ENCODE assay signal across 11 cellular contexts in genomic region chr17:40419559-40420331, GRCh38. TPM values are rescaled to one million over a fixed set of nuclear protein-coding genes. Genes with fewer than 3 reads are reported as not detected.
DNase-seq lines count a peak whose midpoint lies in the region; ATAC-seq and TF ChIP-seq lines count a peak whose summit lies in the region.
"Had no signal": no experiment of that assay in that cellular context is flagged by ENCODE, and none has a peak within 500 bp of the region (broad histone marks: within the 10 kb centered on the region; RNA-seq: fewer than 3 reads in every experiment).

No MANE protein-coding gene starts in this region.

- H3K4me3 ChIP-seq in H7 (ENCODE audit: insufficient read depth, low read depth, low read length) = no peak overlapping the region
- H3K4me3 ChIP-seq in smooth muscle cell = no peak overlapping the region
- H3K4me3 ChIP-seq: cardiac muscle cell, heart right ventricle, pancreas had no signal

- no peak overlapping the region for H2AK5ac ChIP-seq in H9 (ENCODE audit: insufficient read length, low read length)

- H2BK20ac ChIP-seq in H9 (ENCODE audit: low read depth, low read length, poor library complexity, severe bottlenecking) = no peak overlapping the region

- no peaks in the 10 kb centered on the region for H3F3A ChIP-seq in smooth muscle cell (ENCODE audit: low read depth)

- no peak overlapping the region for H2BK15ac ChIP-seq in H9 (ENCODE audit: low read depth, low read length)

- no peak overlapping the region; the same call in 1 of the 2 replicates for H3K14ac ChIP-seq in H9 (ENCODE audit: insufficient read depth, low read length)

- H3K4me1 ChIP-seq in smooth muscle cell (ENCODE audit: low read depth) = peaks cover 10% of the 10 kb centered on the region
- no peaks in the 10 kb centered on the region; the same call in 1 of the 2 replicates for H3K4me1 ChIP-seq in H9 (ENCODE audit: insufficient read depth, low read length)

- H4K5ac ChIP-seq in H9 (ENCODE audit: insufficient read length, low read depth, low read length) = no peak overlapping the region

- H3K23ac ChIP-seq in H9 (ENCODE audit: insufficient read length, low read depth, low read length) = no peak overlapping the region

- H4K20me1 ChIP-seq in smooth muscle cell (ENCODE audit: low read depth) (no peaks in the 10 kb centered on the region), H9 (ENCODE audit: control insufficient read depth, insufficient read depth, insufficient read length) (no peaks in the 10 kb centered on the region)

- H3K27ac ChIP-seq in smooth muscle cell (ENCODE audit: low read depth) (no peak overlapping the region), H9 (ENCODE audit: insufficient read length, low read depth, low read length) (no peak overlapping the region)
- H3K27ac ChIP-seq: cardiac muscle cell, heart right ventricle, pancreas had no signal

- WGBS in smooth muscle cell (ENCODE audit: low lambda C conversion rate) = 93% methylated on average over 11 of the region's 11 CpGs
- WGBS in H9 (ENCODE audit: extremely low coverage, insufficient read length, low lambda C conversion rate) = no CpG with 5 or more reads among the region's 11 CpGs

- no peak overlapping the region for H3K18ac ChIP-seq in H9 (ENCODE audit: insufficient read length, low read depth, low read length)

- H4K91ac ChIP-seq in H9 (ENCODE audit: insufficient read length, low read depth, low read length) = no peak overlapping the region

- no peak overlapping the region for H3T11ph ChIP-seq in H9 (ENCODE audit: low read length)

- no peak overlapping the region for H3K4ac ChIP-seq in H9 (ENCODE audit: low read depth, low read length)

- no peak overlapping the region for H2BK12ac ChIP-seq in H9 (ENCODE audit: insufficient read length, low read depth, low read length)

- H3K9ac ChIP-seq in smooth muscle cell (ENCODE audit: low read depth) (no peak overlapping the region), H9 (ENCODE audit: extremely low read depth, insufficient read length, low read length) (no peak overlapping the region)

- no peak overlapping the region for H3K27ac Mint-ChIP-seq in stimulated activated naive B cell treated with anti-CD40 and anti-IgM and Interleukin-4, amounts not matched to agents 10 μg/mL and 1 μg/mL and 100 μg/mL, for 72 hours
- peak overlapping the region in 1 of 3 experiments; percentile 4; a peak in 1 of 7 replicates for H3K27ac Mint-ChIP-seq in H9

- no peak overlapping the region for H2BK120ac ChIP-seq in H9 (ENCODE audit: low read depth, low read length, poor library complexity, severe bottlenecking)

- no peak overlapping the region for H2BK5ac ChIP-seq in H9 (ENCODE audit: insufficient read length, low read length)

- H3K4me2 ChIP-seq in smooth muscle cell = no peak overlapping the region
- no peak overlapping the region for H3K4me2 ChIP-seq in H9 (ENCODE audit: insufficient read depth, insufficient read length, low read length)

- H3K4me3 Mint-ChIP-seq in stimulated activated naive B cell treated with anti-CD40 and anti-IgM and Interleukin-4, amounts not matched to agents 10 μg/mL and 1 μg/mL and 100 μg/mL, for 72 hours = peak overlapping the region; percentile 17 to 34
- no peak overlapping the region; a peak in 2 of 5 replicates for H3K4me3 Mint-ChIP-seq in H9

- TF ChIP-seq CTCF in smooth muscle cell (IDR thresholded peaks at IDR 0.05; ENCODE audit: borderline replicate concordance, insufficient read depth, poor library complexity, severe bottlenecking) (no peak), H9 (conservative IDR thresholded peaks at IDR 0.05) (no peak)

- no peak overlapping the region for H4K8ac ChIP-seq in H9 (replicated peaks; ENCODE audit: insufficient read length, low read depth, low read length)

- no peaks in the 10 kb centered on the region for H3K9me3 ChIP-seq in smooth muscle cell (replicated peaks; ENCODE audit: low read depth)
- H3K9me3 ChIP-seq in H9 (ENCODE audit: control insufficient read depth, low read depth, low read length) = no peaks in the 10 kb centered on the region
- H3K9me3 ChIP-seq: heart right ventricle, pancreas had no signal

- no peaks in the 10 kb centered on the region for H3K79me1 ChIP-seq in H9 (ENCODE audit: insufficient read depth, low read depth, low read length, poor library complexity, severe bottlenecking)

- no peaks in the 10 kb centered on the region for H3K27me3 Mint-ChIP-seq in stimulated activated naive B cell treated with anti-CD40 and anti-IgM and Interleukin-4, amounts not matched to agents 10 μg/mL and 1 μg/mL and 100 μg/mL, for 72 hours
- H3K27me3 Mint-ChIP-seq in H9 (ENCODE audit: low read depth) = no peaks in the 10 kb centered on the region

- peaks cover 9% of the 10 kb centered on the region for H3K23me2 ChIP-seq in H9 (ENCODE audit: insufficient read length, low read depth, low read length, poor library complexity, severe bottlenecking)

- no peak for ATAC-seq in stimulated activated naive B cell treated with anti-CD40 and anti-IgM and Interleukin-4, amounts not matched to agents 10 μg/mL and 1 μg/mL and 100 μg/mL, for 72 hours (replicated peaks)
- ATAC-seq: heart right ventricle, pancreas had no signal

- H3K36me3 ChIP-seq in H7 (replicated peaks; ENCODE audit: control insufficient read depth, insufficient read depth, low read length) = peaks cover 2% of the 10 kb centered on the region
- no peaks in the 10 kb centered on the region for H3K36me3 ChIP-seq in smooth muscle cell (ENCODE audit: low read depth)
- H3K36me3 ChIP-seq: cardiac muscle cell, heart right ventricle, pancreas had no signal

- H3K27me3 ChIP-seq in H7 (ENCODE audit: control insufficient read depth, insufficient read depth, low read length) = no peaks in the 10 kb centered on the region
- no peaks in the 10 kb centered on the region for H3K27me3 ChIP-seq in smooth muscle cell (ENCODE audit: low read depth)
- no peaks in the 10 kb centered on the region for H3K27me3 ChIP-seq in H9 (ENCODE audit: insufficient read depth, low read length)
- H3K27me3 ChIP-seq: cardiac muscle cell, pancreas had no signal

- H3K9me3 Mint-ChIP-seq in stimulated activated naive B cell treated with anti-CD40 and anti-IgM and Interleukin-4, amounts not matched to agents 10 μg/mL and 1 μg/mL and 100 μg/mL, for 72 hours = no peaks in the 10 kb centered on the region
- H3K9me3 Mint-ChIP-seq in H9 = peaks cover 0 to 2% of the 10 kb centered on the region in 2 experiments; a peak in 1 of 5 replicates

- peaks cover 2 to 10% of the 10 kb centered on the region in 2 donors for H3K4me1 Mint-ChIP-seq in stimulated activated naive B cell treated with anti-CD40 and anti-IgM and Interleukin-4, amounts not matched to agents 10 μg/mL and 1 μg/mL and 100 μg/mL, for 72 hours
- H3K4me1 Mint-ChIP-seq in H9 = peaks cover 37 to 39% of the 10 kb centered on the region in 2 experiments

- no peak overlapping the region for H2AFZ ChIP-seq in smooth muscle cell (ENCODE audit: low read depth)
- no peak overlapping the region for H2AFZ ChIP-seq in H9 (ENCODE audit: low read length)

- peaks cover 23% of the 10 kb centered on the region for H3K79me2 ChIP-seq in smooth muscle cell (ENCODE audit: low read depth)
- H3K79me2 ChIP-seq in H9 (ENCODE audit: insufficient read depth, low read length) = peaks cover 5% of the 10 kb centered on the region; the same call in 1 of the 2 replicates

- H3K56ac ChIP-seq in H9 (ENCODE audit: insufficient read length, low read depth, low read length) = no peak overlapping the region

- H3K36me3 Mint-ChIP-seq in stimulated activated naive B cell treated with anti-CD40 and anti-IgM and Interleukin-4, amounts not matched to agents 10 μg/mL and 1 μg/mL and 100 μg/mL, for 72 hours = no peaks in the 10 kb centered on the region
- peaks cover 12 to 16% (median 15%) of the 10 kb centered on the region in 3 experiments; a peak in 5 of 7 replicates for H3K36me3 Mint-ChIP-seq in H9 (ENCODE audit: insufficient read depth in 1 of 3, low read depth in 3 of 3)

- peak; percentile 58 for DNase-seq in activated effector memory CD4-positive, alpha-beta T cell treated with anti-CD3 and anti-CD28 coated beads, Interleukin-2, amount 50 U/mL, for 16 hours
- DNase-seq in activated effector memory CD4-positive, alpha-beta T cell treated with Interleukin-2 at 50 U/mL for 16 hours = no peak
- DNase-seq in NCI-H774 (lab: John Stamatoyannopoulos, UW) = peak; percentile 59
- DNase-seq in dermis blood vessel endothelial cell = peak; percentile 56
- no peak for DNase-seq in stimulated activated naive B cell treated with anti-CD40 and anti-IgM and Interleukin-4, amounts not matched to agents 10 μg/mL and 1 μg/mL and 100 μg/mL, for 72 hours
- DNase-seq in H7 = no peak
- no peak for DNase-seq in smooth muscle cell (lab: John Stamatoyannopoulos, UW; ENCODE audit: unreplicated experiment)
- no peak for DNase-seq in H9
- DNase-seq: heart right ventricle, pancreas had no signal

RNA-seq across cellular contexts. Expression of gene TOP2A, which starts 2.0 kb away (rescaled TPM):
- total RNA-seq in dermis blood vessel endothelial cell = 39.3 and 152 TPM in 2 replicates
- total RNA-seq in H7 (2014; rRNA removed; shearing (Covaris generic)) = 159 and 249 TPM in 2 replicates
- total RNA-seq in smooth muscle cell = 42.3 and 45.5 TPM in 2 replicates
- polyA plus RNA-seq in smooth muscle cell = 15.4 and 26.2 TPM in 2 replicates
- 230 TPM in 2 replicates for total RNA-seq in H9 (2021)

RNA-seq across cellular contexts. Expression of gene IGFBP4, which starts 23.5 kb away (rescaled TPM):
- total RNA-seq in dermis blood vessel endothelial cell (375 and 706 TPM in 2 replicates), smooth muscle cell (63.8 and 91.0 TPM in 2 replicates), H9 (2021) (49.9 and 51.1 TPM in 2 replicates)
- total RNA-seq in H7 (2014; rRNA removed; shearing (Covaris generic)) = 24.6 and 31.8 TPM in 2 replicates
- 305 and 413 TPM in 2 replicates for polyA plus RNA-seq in smooth muscle cell

RNA-seq across cellular contexts. Expression of gene GJD3, which starts 55.2 kb away (rescaled TPM):
- 3.7 and 4.3 TPM in 2 replicates for total RNA-seq in dermis blood vessel endothelial cell
- total RNA-seq in H7 (2014; rRNA removed; shearing (Covaris generic)) = 0.38 and 1.2 TPM in 2 replicates
- not detected in 2 replicates for total RNA-seq in smooth muscle cell
- polyA plus RNA-seq in smooth muscle cell = 0.27 and 0.30 TPM in 2 replicates
- not detected in 2 replicates for total RNA-seq in H9 (2021)

Comparison
In these comparisons a context has a peak if more than half of its experiments do, and no peak if none do; other contexts are left out.
1. DNase-seq: peak in activated effector memory CD4-positive, alpha-beta T cell treated with anti-CD3 and anti-CD28 coated beads, Interleukin-2, amount 50 U/mL, for 16 hours (single experiment), NCI-H774 (single experiment) and dermis blood vessel endothelial cell (single experiment); none in activated effector memory CD4-positive, alpha-beta T cell treated with Interleukin-2 at 50 U/mL for 16 hours (single experiment), stimulated activated naive B cell treated with anti-CD40 and anti-IgM and Interleukin-4, amounts not matched to agents 10 μg/mL and 1 μg/mL and 100 μg/mL, for 72 hours (single experiment), H7 (single experiment), smooth muscle cell (single experiment) and H9 (single experiment).
2. H3K4me3 Mint-ChIP-seq: peak in stimulated activated naive B cell treated with anti-CD40 and anti-IgM and Interleukin-4, amounts not matched to agents 10 μg/mL and 1 μg/mL and 100 μg/mL, for 72 hours (2 of 2); none in H9 (0 of 2).